Comparison of ENCODE assay signal across 1 cellular context in the genomic region with DNA sequence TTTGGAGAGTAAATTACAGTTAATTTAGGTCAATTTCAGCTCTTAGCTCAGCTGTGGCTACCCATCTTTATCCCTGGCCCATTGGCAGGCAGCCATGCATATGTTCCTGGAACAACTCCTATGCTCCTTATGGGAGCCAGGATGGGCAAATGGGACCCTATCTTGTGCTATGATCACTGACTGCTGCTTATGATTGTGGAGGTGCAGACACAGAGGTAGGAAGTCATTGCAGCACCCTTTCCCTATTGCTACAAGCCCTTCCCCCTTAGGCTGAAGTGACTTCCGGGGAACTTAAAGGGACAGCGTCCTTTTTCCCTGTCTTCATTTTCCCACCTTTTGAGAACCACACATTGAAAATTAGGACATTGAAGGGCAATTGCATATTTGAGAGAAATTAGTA.
TF ChIP-seq lines count a peak whose summit lies in the region.

No MANE protein-coding gene starts in this region.

TF ChIP-seq in SK-N-SH treated with all-trans-retinoic acid at 6 μM for 48 hours, 23 proteins besides CTCF, POLR2A, EP300 and RAD21:
- TF ChIP-seq, protein P1, sequence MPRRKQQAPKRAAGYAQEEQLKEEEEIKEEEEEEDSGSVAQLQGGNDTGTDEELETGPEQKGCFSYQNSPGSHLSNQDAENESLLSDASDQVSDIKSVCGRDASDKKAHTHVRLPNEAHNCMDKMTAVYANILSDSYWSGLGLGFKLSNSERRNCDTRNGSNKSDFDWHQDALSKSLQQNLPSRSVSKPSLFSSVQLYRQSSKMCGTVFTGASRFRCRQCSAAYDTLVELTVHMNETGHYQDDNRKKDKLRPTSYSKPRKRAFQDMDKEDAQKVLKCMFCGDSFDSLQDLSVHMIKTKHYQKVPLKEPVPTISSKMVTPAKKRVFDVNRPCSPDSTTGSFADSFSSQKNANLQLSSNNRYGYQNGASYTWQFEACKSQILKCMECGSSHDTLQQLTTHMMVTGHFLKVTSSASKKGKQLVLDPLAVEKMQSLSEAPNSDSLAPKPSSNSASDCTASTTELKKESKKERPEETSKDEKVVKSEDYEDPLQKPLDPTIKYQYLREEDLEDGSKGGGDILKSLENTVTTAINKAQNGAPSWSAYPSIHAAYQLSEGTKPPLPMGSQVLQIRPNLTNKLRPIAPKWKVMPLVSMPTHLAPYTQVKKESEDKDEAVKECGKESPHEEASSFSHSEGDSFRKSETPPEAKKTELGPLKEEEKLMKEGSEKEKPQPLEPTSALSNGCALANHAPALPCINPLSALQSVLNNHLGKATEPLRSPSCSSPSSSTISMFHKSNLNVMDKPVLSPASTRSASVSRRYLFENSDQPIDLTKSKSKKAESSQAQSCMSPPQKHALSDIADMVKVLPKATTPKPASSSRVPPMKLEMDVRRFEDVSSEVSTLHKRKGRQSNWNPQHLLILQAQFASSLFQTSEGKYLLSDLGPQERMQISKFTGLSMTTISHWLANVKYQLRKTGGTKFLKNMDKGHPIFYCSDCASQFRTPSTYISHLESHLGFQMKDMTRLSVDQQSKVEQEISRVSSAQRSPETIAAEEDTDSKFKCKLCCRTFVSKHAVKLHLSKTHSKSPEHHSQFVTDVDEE (CRISPR knock-in tag; IDR thresholded peaks at IDR 0.05) = peak; percentile 60; the same call in 1 of the 2 replicates
- no peak for TF ChIP-seq SNAI2 (CRISPR knock-in tag; IDR thresholded peaks at IDR 0.05)
- peak; percentile 78; the same call in 1 of the 2 replicates for TF ChIP-seq TCF4 (CRISPR knock-in tag; IDR thresholded peaks at IDR 0.05; ENCODE audit: borderline replicate concordance)
- peak; percentile 80; the same call in 1 of the 2 replicates for TF ChIP-seq ZFP3 (CRISPR knock-in tag; IDR thresholded peaks at IDR 0.05)
- no peak for TF ChIP-seq OSR1 (CRISPR knock-in tag; IDR thresholded peaks at IDR 0.05)
- no peak for TF ChIP-seq ISL1 (CRISPR knock-in tag; IDR thresholded peaks at IDR 0.05)
- TF ChIP-seq PPARA (CRISPR knock-in tag; IDR thresholded peaks at IDR 0.05; ENCODE audit: borderline replicate concordance) = peak; percentile 24; the same call in 1 of the 2 replicates
- no peak for TF ChIP-seq RARB (CRISPR knock-in tag; IDR thresholded peaks at IDR 0.05)
- TF ChIP-seq ZNF70 (CRISPR knock-in tag; IDR thresholded peaks at IDR 0.05) = 0 out of 2 replicates have a peak, but pooled peaks have one; percentile 15
- no peak for TF ChIP-seq GLIS3 (CRISPR knock-in tag; IDR thresholded peaks at IDR 0.05)
- TF ChIP-seq, protein P2, sequence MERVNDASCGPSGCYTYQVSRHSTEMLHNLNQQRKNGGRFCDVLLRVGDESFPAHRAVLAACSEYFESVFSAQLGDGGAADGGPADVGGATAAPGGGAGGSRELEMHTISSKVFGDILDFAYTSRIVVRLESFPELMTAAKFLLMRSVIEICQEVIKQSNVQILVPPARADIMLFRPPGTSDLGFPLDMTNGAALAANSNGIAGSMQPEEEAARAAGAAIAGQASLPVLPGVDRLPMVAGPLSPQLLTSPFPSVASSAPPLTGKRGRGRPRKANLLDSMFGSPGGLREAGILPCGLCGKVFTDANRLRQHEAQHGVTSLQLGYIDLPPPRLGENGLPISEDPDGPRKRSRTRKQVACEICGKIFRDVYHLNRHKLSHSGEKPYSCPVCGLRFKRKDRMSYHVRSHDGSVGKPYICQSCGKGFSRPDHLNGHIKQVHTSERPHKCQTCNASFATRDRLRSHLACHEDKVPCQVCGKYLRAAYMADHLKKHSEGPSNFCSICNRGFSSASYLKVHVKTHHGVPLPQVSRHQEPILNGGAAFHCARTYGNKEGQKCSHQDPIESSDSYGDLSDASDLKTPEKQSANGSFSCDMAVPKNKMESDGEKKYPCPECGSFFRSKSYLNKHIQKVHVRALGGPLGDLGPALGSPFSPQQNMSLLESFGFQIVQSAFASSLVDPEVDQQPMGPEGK (CRISPR knock-in tag; IDR thresholded peaks at IDR 0.05; ENCODE audit: borderline replicate concordance) = no peak
- TF ChIP-seq, protein P3, sequence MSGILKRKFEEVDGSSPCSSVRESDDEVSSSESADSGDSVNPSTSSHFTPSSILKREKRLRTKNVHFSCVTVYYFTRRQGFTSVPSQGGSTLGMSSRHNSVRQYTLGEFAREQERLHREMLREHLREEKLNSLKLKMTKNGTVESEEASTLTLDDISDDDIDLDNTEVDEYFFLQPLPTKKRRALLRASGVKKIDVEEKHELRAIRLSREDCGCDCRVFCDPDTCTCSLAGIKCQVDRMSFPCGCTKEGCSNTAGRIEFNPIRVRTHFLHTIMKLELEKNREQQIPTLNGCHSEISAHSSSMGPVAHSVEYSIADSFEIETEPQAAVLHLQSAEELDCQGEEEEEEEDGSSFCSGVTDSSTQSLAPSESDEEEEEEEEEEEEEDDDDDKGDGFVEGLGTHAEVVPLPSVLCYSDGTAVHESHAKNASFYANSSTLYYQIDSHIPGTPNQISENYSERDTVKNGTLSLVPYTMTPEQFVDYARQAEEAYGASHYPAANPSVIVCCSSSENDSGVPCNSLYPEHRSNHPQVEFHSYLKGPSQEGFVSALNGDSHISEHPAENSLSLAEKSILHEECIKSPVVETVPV (CRISPR knock-in tag; IDR thresholded peaks at IDR 0.05) = no peak
